Comparison of ENCODE assay signal across 8 cellular contexts in the genomic region with DNA sequence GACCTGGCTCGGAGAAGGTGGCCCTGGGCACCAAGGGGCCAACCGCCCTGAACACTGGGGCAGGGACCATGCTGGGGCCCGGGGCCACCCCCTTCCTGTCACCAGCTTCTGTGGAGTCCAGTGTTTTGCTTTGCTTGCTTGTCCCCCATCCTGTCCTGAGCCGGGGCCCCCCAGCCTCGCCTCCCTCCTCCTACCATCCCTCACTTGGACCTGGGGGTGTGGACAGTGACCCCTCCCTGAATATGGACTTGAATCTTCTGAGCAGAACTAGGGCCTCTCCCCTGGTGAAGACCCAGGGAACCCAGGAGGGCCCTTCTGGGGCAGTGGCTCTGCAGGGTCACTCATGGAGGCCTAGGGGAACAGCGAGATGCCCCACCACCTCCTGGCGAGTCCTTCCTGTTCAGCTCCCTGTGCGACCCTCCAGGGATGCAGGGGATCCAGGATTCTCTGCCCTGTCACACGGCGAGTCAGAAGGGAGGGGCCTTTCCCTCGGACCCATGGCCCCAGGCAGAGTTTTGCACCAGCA.
"Had no signal": no experiment of that assay in that cellular context is flagged by ENCODE, and none has a peak within 500 bp of the region (broad histone marks: within the 10 kb centered on the region; RNA-seq: fewer than 3 reads in every experiment).

No MANE protein-coding gene starts in this region.

- H3K4me1 ChIP-seq: gastroesophageal sphincter, right atrium auricular region had no signal

- H3K4me3 ChIP-seq: coronary artery, gastroesophageal sphincter, right atrium auricular region had no signal

- H3K9me3 ChIP-seq: right atrium auricular region had no signal

- H3K36me3 ChIP-seq: gastroesophageal sphincter, right atrium auricular region had no signal

- H3K27me3 ChIP-seq: gastroesophageal sphincter, right atrium auricular region had no signal

- DNase-seq: activated CD4-positive, alpha-beta T cell treated with anti-CD3 and anti-CD28 coated beads, Interleukin-2, amount 50 U/mL, for 1 hour; activated naive CD4-positive, alpha-beta T cell; activated T-cell treated with anti-CD3 and anti-CD28 coated beads, Interleukin-2, amount 50 U/mL, for 48 hours; effector memory CD4-positive, alpha-beta T cell; small intestine had no signal

- H3K27ac ChIP-seq: coronary artery, gastroesophageal sphincter, right atrium auricular region had no signal
